ENCODE assay signal across 8 cellular contexts in the genomic region with DNA sequence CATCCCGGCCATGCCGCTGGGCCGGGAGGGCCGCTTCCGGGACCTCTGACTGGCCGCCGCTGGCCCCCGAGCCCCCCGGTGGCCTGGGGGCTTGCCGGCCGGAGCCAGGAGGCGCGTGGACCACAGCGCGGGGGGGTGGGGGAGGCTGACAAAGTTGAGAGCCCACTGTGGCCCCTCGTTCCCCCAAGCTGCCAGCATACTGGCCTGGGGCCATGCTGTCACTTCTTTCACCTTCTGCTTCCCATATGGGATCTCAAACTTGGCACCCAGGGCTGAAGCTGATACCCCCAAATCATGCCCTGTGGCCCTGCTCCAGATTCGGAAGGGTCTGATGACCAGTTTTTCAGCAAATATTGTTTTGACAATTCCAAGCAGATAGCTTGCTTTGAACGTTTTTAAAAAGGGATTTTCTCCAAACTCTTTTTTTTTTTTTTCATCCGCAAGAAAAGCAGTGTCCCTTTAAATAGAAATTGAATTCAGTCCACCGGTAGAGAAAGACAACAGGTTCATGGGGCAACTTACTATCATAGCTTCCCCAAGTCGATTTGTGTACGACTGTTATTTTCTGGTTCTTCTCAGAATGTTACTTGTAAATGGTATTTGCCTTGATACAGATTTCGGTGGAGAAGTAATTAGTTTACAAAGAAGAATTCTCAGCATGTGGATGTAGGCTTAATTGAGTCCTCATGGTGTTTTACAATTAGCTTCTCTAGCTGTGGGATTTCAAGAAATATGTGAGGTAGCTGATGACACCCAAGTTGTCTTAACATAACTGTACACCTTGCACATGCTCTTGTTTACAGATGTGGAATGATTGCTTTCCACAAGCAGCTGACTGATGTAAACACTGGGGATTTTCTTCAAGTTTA. TPM values are rescaled to one million over a fixed set of nuclear protein-coding genes. Genes with fewer than 3 reads are reported as not detected.
DNase-seq lines count a peak whose midpoint lies in the region; ATAC-seq, FAIRE-seq and TF ChIP-seq lines count a peak whose summit lies in the region.

No MANE protein-coding gene starts in this region.

- FAIRE-seq in A549 (lab: Jason Lieb, UNC): no peak

- no peak for ATAC-seq in A549
- no peak for ATAC-seq in activated naive CD8-positive, alpha-beta T cell treated with anti-CD3 and anti-CD28 coated beads, Interleukin-2, amount 50 U/mL, for 24 hours
- no peak for ATAC-seq in HG03045 (IDR thresholded peaks at IDR 0.05; ENCODE audit: unreplicated experiment)

- H3K23me2 ChIP-seq in H9 (ENCODE audit: insufficient read length, low read depth, low read length, poor library complexity, severe bottlenecking): peaks cover 3% of the 10 kb centered on the region

- H3K9me3 ChIP-seq in A549 (no peaks in the 10 kb centered on the region), H9 (ENCODE audit: control insufficient read depth, low read depth, low read length) (no peaks in the 10 kb centered on the region), iPS-15b (ENCODE audit: control insufficient read depth, insufficient read depth, low read length) (no peaks in the 10 kb centered on the region), spleen (no peaks in the 10 kb centered on the region)

- H3K4me1 ChIP-seq in A549: peaks cover 47% of the 10 kb centered on the region
- no peaks in the 10 kb centered on the region for H3K4me1 ChIP-seq in H9 (ENCODE audit: insufficient read depth, low read length)
- H3K4me1 ChIP-seq in iPS-15b (ENCODE audit: control insufficient read depth, insufficient read depth, low read length): peaks cover 4% of the 10 kb centered on the region
- H3K4me1 ChIP-seq in spleen: peaks cover 31 to 62% (median 59%) of the 10 kb centered on the region in 6 donors

- no peak overlapping the region for H2BK120ac ChIP-seq in H9 (ENCODE audit: low read depth, low read length, poor library complexity, severe bottlenecking)

- H3K4me3 Mint-ChIP-seq in H9: peak overlapping the region; percentile 76 to 86
- H3K4me3 Mint-ChIP-seq in activated naive CD8-positive, alpha-beta T cell treated with anti-CD3 and anti-CD28 coated beads, Interleukin-2, amount 50 U/mL, for 24 hours: peak overlapping the region; percentile 87

- no peak overlapping the region for H2BK15ac ChIP-seq in H9 (ENCODE audit: low read depth, low read length)

- H4K20me1 ChIP-seq in H9 (ENCODE audit: control insufficient read depth, insufficient read depth, insufficient read length): no peaks in the 10 kb centered on the region

- no peak for TF ChIP-seq RAD21 in A549 (conservative IDR thresholded peaks at IDR 0.05 in 1 of 2, IDR thresholded peaks at IDR 0.05 in 1 of 2)

- intact Hi-C loops in spleen (cut with DNase I; ENCODE audit: low total_unique reads): no loop called here

- no peaks in the 10 kb centered on the region for H3K27me3 ChIP-seq in H9 (ENCODE audit: insufficient read depth, low read length)
- peaks cover 6% of the 10 kb centered on the region for H3K27me3 ChIP-seq in iPS-15b (ENCODE audit: control insufficient read depth, insufficient read depth, low read length)
- no peaks in the 10 kb centered on the region for H3K27me3 ChIP-seq in spleen (replicated peaks in 1 of 7)

- DNase-seq in A549 (ENCODE audit: low read depth in 1 of 2, low spot score in 1 of 2) (no peak), H9 (peak; percentile 39), spleen (no peak), HK-2 (ENCODE audit: unreplicated experiment) (no peak), T-helper 9 cell (no peak)
- peak; percentile 12 for DNase-seq in activated naive CD8-positive, alpha-beta T cell treated with anti-CD3 and anti-CD28 coated beads, Interleukin-2, amount 50 U/mL, for 24 hours

- H2AFZ ChIP-seq in H9 (ENCODE audit: low read length): no peak overlapping the region

- no peak overlapping the region for H4K8ac ChIP-seq in H9 (replicated peaks; ENCODE audit: insufficient read length, low read depth, low read length)

- H3K9ac ChIP-seq in H9 (ENCODE audit: extremely low read depth, insufficient read length, low read length) (no peak overlapping the region), iPS-15b (ENCODE audit: low read depth, low read length) (peak overlapping the region; percentile 42)

- H3K79me1 ChIP-seq in H9 (ENCODE audit: insufficient read depth, low read depth, low read length, poor library complexity, severe bottlenecking): no peaks in the 10 kb centered on the region

- H3K36me3 ChIP-seq in iPS-15b (ENCODE audit: control insufficient read depth, insufficient read depth, low read length) (no peaks in the 10 kb centered on the region), spleen (no peaks in the 10 kb centered on the region)

- H3K56ac ChIP-seq in H9 (ENCODE audit: insufficient read length, low read depth, low read length): no peak overlapping the region

- H3K23ac ChIP-seq in H9 (ENCODE audit: insufficient read length, low read depth, low read length): no peak overlapping the region

- H2BK12ac ChIP-seq in H9 (ENCODE audit: insufficient read length, low read depth, low read length): no peak overlapping the region

- no peak overlapping the region for H4K5ac ChIP-seq in H9 (ENCODE audit: insufficient read length, low read depth, low read length)

- CTCF ChIA-PET in A549 (lab: Yijun Ruan, JAX): interaction anchor here (0.5 to 1.6 kb wide), 3 partner anchors 25 to 379 kb away, joined by 3 to 4 read pairs (median 4); no protein-coding TSS in a partner anchor

- no peak overlapping the region for H2BK20ac ChIP-seq in H9 (ENCODE audit: low read depth, low read length, poor library complexity, severe bottlenecking)

- H3K9me3 Mint-ChIP-seq in H9: no peaks in the 10 kb centered on the region
- no peaks in the 10 kb centered on the region for H3K9me3 Mint-ChIP-seq in activated naive CD8-positive, alpha-beta T cell treated with anti-CD3 and anti-CD28 coated beads, Interleukin-2, amount 50 U/mL, for 24 hours

- H3K27ac Mint-ChIP-seq in H9: no peak overlapping the region
- peak overlapping the region; percentile 67 for H3K27ac Mint-ChIP-seq in activated naive CD8-positive, alpha-beta T cell treated with anti-CD3 and anti-CD28 coated beads, Interleukin-2, amount 50 U/mL, for 24 hours

- H3K27me3 Mint-ChIP-seq in H9 (ENCODE audit: low read depth): peaks cover 16% of the 10 kb centered on the region
- H3K27me3 Mint-ChIP-seq in activated naive CD8-positive, alpha-beta T cell treated with anti-CD3 and anti-CD28 coated beads, Interleukin-2, amount 50 U/mL, for 24 hours: no peaks in the 10 kb centered on the region

- WGBS in A549 (ENCODE audit: missing lambda C conversion rate): 15% methylated on average over 7 of the region's 23 CpGs
- no CpG with 5 or more reads among the region's 23 CpGs for WGBS in H9 (ENCODE audit: extremely low coverage, insufficient read length, low lambda C conversion rate)
- WGBS in spleen, 5 donors: 2 to 8% (median 2%) methylated on average over 7 to 23 of the region's 23 CpGs

- POLR2A ChIA-PET in A549 (lab: Yijun Ruan, JAX): interaction anchor here (0.7 to 2.4 kb wide), 2 partner anchors 184 to 473 kb away, joined by 8 read pairs; partner anchors contain the start of gene RSRP1

- no peak overlapping the region for H3K4ac ChIP-seq in H9 (ENCODE audit: low read depth, low read length)

- no peak overlapping the region for H2AK5ac ChIP-seq in H9 (ENCODE audit: insufficient read length, low read length)

- H3T11ph ChIP-seq in H9 (ENCODE audit: low read length): no peak overlapping the region

- H3K4me2 ChIP-seq in A549 (peak overlapping the region; percentile 77), H9 (ENCODE audit: insufficient read depth, insufficient read length, low read length) (peak overlapping the region; percentile 74)

- H2BK5ac ChIP-seq in H9 (ENCODE audit: insufficient read length, low read length): no peak overlapping the region

- no peak for TF ChIP-seq POLR2A in A549 (IDR thresholded peaks at IDR 0.05; ENCODE audit: low read length)
- TF ChIP-seq POLR2A in spleen (IDR thresholded peaks at IDR 0.05): no peak

- no peaks in the 10 kb centered on the region for H3K79me2 ChIP-seq in H9 (ENCODE audit: insufficient read depth, low read length)

- TF ChIP-seq EP300 in A549 (IDR thresholded peaks at IDR 0.05): no peak

- H3K4me1 Mint-ChIP-seq in H9: peaks cover 13 to 15% of the 10 kb centered on the region in 2 experiments
- peaks cover 58% of the 10 kb centered on the region for H3K4me1 Mint-ChIP-seq in activated naive CD8-positive, alpha-beta T cell treated with anti-CD3 and anti-CD28 coated beads, Interleukin-2, amount 50 U/mL, for 24 hours

- H3K4me3 ChIP-seq in A549 (peak overlapping the region; percentile 97), iPS-15b (ENCODE audit: low read depth, low read length) (peak overlapping the region; percentile 66), spleen (peak overlapping the region; percentile 60 to 100 (median 94))

- peak overlapping the region; percentile 81; the same call in 1 of the 2 replicates for H3K14ac ChIP-seq in H9 (ENCODE audit: insufficient read depth, low read length)

- TF ChIP-seq CTCF in A549 (IDR thresholded peaks at IDR 0.05): no peak
- no peak for TF ChIP-seq CTCF in H9 (conservative IDR thresholded peaks at IDR 0.05)
- no peak for TF ChIP-seq CTCF in spleen (IDR thresholded peaks at IDR 0.05 in 8 of 11, conservative IDR thresholded peaks at IDR 0.05 in 3 of 11)

- H4K91ac ChIP-seq in H9 (ENCODE audit: insufficient read length, low read depth, low read length): no peak overlapping the region

- H3K18ac ChIP-seq in H9 (ENCODE audit: insufficient read length, low read depth, low read length): no peak overlapping the region

- H3K27ac ChIP-seq in A549 (peak overlapping the region; percentile 83 to 88), H9 (ENCODE audit: insufficient read length, low read depth, low read length) (no peak overlapping the region), spleen (peak overlapping the region; percentile 30 to 96 (median 92))

- H3K36me3 Mint-ChIP-seq in H9 (ENCODE audit: insufficient read depth in 1 of 3, low read depth in 3 of 3): no peaks in the 10 kb centered on the region
- peaks cover 2% of the 10 kb centered on the region for H3K36me3 Mint-ChIP-seq in activated naive CD8-positive, alpha-beta T cell treated with anti-CD3 and anti-CD28 coated beads, Interleukin-2, amount 50 U/mL, for 24 hours (ENCODE audit: low read depth)

RNA-seq across cellular contexts. Expression of gene MACO1, which starts 1.0 kb away (rescaled TPM):
- polyA plus RNA-seq in A549 (2011; rRNA removed) (5.8 and 7.5 TPM in 2 replicates), A549 (2017; fragmentation: RNase III; extraction: RNeasy Plus Mini Kit Qiagen cat#74134 plus additional on column Dnase treatment) (5.2 to 6.3 TPM (median 6.1 TPM) in 3 replicates), spleen (1 to 10 TPM; 6.9 to 9.7 (median 7.4) TPM)
- 1.9 and 2.1 TPM in 2 replicates for polyA plus RNA-seq in A549 (2012; cell fraction: cytosol; rRNA removed)
- polyA plus RNA-seq in A549 (2012; cell fraction: nucleus; rRNA removed): 1.7 and 1.8 TPM in 2 replicates
- 2.8 and 3.4 TPM in 2 replicates for polyA minus RNA-seq in A549 (2011; rRNA and poly(A)+ RNA removed)
- total RNA-seq in H9 (2021) (15.6 and 16.3 TPM in 2 replicates), spleen (10 to 100 TPM; 14.3 to 21.0 (median 19.2) TPM)

RNA-seq across cellular contexts. Expression of gene RHCE, which starts 11.1 kb away (rescaled TPM):
- 0.12 and 0.13 TPM in 2 replicates for polyA plus RNA-seq in A549 (2011; rRNA removed)
- polyA plus RNA-seq in A549 (2012; cell fraction: cytosol; rRNA removed): 0.09 and 0.12 TPM in 2 replicates
- polyA plus RNA-seq in A549 (2012; cell fraction: nucleus; rRNA removed): 0.04 and 0.10 TPM in 2 replicates
- polyA plus RNA-seq in A549 (2017; fragmentation: RNase III; extraction: RNeasy Plus Mini Kit Qiagen cat#74134 plus additional on column Dnase treatment): not detected in 3 replicates
- 0.34 TPM in 1 of 2 replicates, not detected in the other for polyA minus RNA-seq in A549 (2011; rRNA and poly(A)+ RNA removed)
- total RNA-seq in H9 (2021): 0.26 and 0.90 TPM in 2 replicates
- total RNA-seq in spleen: 1 to 10 TPM in 1 of 7 donors, under 1 TPM in 5, not detected in 1; 0.41 to 7.1 (median 0.60) TPM
- under 1 TPM in 2 of 3 donors, not detected in 1; 0.13 to 0.21 TPM for polyA plus RNA-seq in spleen

Comparison
In these comparisons a context has a peak if more than half of its experiments do, and no peak if none do; other contexts are left out.
1. DNase-seq: peak in H9 (single experiment) and activated naive CD8-positive, alpha-beta T cell treated with anti-CD3 and anti-CD28 coated beads, Interleukin-2, amount 50 U/mL, for 24 hours (single experiment); none in A549 (0 of 2), spleen (single experiment), HK-2 (single experiment) and T-helper 9 cell (single experiment).
2. Peak in every context shown above with its lines, with median percentiles within 50 percentile points of each other: H3K4me3 ChIP-seq.